In genomic region chr14:26157517-26157916, GRCh38 we compare ENCODE assay signal across 27 cellular contexts.
"Had no signal": no experiment of that assay in that cellular context is flagged by ENCODE, and none has a peak within 500 bp of the region (broad histone marks: within the 10 kb centered on the region; RNA-seq: fewer than 3 reads in every experiment).

No MANE protein-coding gene starts in this region.

- H3K36me3 ChIP-seq: stomach, suprapubic skin, thoracic aorta, thyroid gland, tibial artery, tibial nerve, transverse colon, upper lobe of left lung, upper lobe of right lung, uterus, vagina had no signal

- H3K4me1 ChIP-seq: stomach, suprapubic skin, testis, thyroid gland, tibial artery, tibial nerve, transverse colon, upper lobe of left lung, upper lobe of right lung, uterus, vagina had no signal

- H3K27me3 ChIP-seq: stomach, suprapubic skin, testis, thyroid gland, tibial artery, tibial nerve, transverse colon, upper lobe of left lung, upper lobe of right lung, uterus, vagina had no signal

- ATAC-seq: stimulated activated effector memory CD8-positive, alpha-beta T cell treated with anti-CD3 and anti-CD28 coated beads, Interleukin-12 subunit alpha, Interleukin-12 subunit beta, amount 100 ng/mL, for 72 hours; stimulated activated memory B cell treated with anti-CD40 and anti-IgM and Interleukin-4, amounts not matched to agents 10 μg/mL and 1 μg/mL and 100 μg/mL, for 72 hours; stimulated activated naive B cell treated with anti-CD40 and anti-IgM and Interleukin-4, amounts not matched to agents 10 μg/mL and 1 μg/mL and 100 μg/mL, for 72 hours; stimulated activated naive CD8-positive, alpha-beta T cell treated with anti-CD3 and anti-CD28 coated beads, Interleukin-15, amount 100 ng/mL, for 72 hours; stimulated activated naive CD8-positive, alpha-beta T cell treated with anti-CD3 and anti-CD28 coated beads, Interleukin-15, Interleukin-2, amounts not matched to agents 100 U/mL and 50 U/mL, for 24 hours; upper lobe of right lung had no signal

- H3K4me3 ChIP-seq: stomach, suprapubic skin, testis, thoracic aorta, thyroid gland, tibial artery, tibial nerve, transverse colon, upper lobe of left lung, upper lobe of right lung, uterus, vagina had no signal

- DNase-seq: stimulated activated CD4-positive, alpha-beta T cell treated with anti-CD3 and anti-CD28 coated beads, Interleukin-2, amount 100 ng/mL, for 48 hours; stimulated activated CD4-positive, alpha-beta T cell treated with anti-CD3 and anti-CD28 coated beads, Interleukin-4, amount 100 ng/mL, for 1 hour; stimulated activated CD4-positive, alpha-beta T cell treated with anti-CD3 and anti-CD28 coated beads, Interleukin-4, amount 100 ng/mL, for 24 hours; stimulated activated CD4-positive, alpha-beta T cell treated with anti-CD3 and anti-CD28 coated beads, Interleukin-4, amount 100 ng/mL, for 4 hours; stimulated activated CD8-positive, alpha-beta memory T cell treated with anti-CD3 and anti-CD28 coated beads, Interleukin-4, amount 100 ng/mL, for 48 hours; stimulated activated naive B cell treated with anti-CD40 and anti-IgM and Interleukin-4, amounts not matched to agents 10 μg/mL and 1 μg/mL and 100 μg/mL, for 72 hours; stimulated activated naive CD4-positive, alpha-beta T cell; stimulated activated naive CD4-positive, alpha-beta T cell treated with Interleukin-2 at 50 U/mL for 16 hours; stimulated activated naive CD8-positive, alpha-beta T cell treated with anti-CD3 and anti-CD28 coated beads, Interleukin-15, amount 100 ng/mL, for 72 hours; stimulated activated naive CD8-positive, alpha-beta T cell treated with anti-CD3 and anti-CD28 coated beads, Interleukin-15, Interleukin-2, amounts not matched to agents 100 U/mL and 50 U/mL, for 24 hours; stomach; substantia nigra; testis; thyroid gland; tibial artery; transverse colon; trophoblast cell; upper lobe of left lung; upper lobe of right lung; uterus had no signal

- H3K27ac ChIP-seq: stomach, suprapubic skin, testis, thoracic aorta, thyroid gland, tibial artery, tibial nerve, transverse colon, upper lobe of left lung, upper lobe of right lung, uterus, vagina had no signal

- H3K9me3 ChIP-seq: testis, thyroid gland, transverse colon, vagina had no signal

- FAIRE-seq: urothelium cell line had no signal
